Comparison of ENCODE assay signal across 19 cellular contexts in the genomic region with DNA sequence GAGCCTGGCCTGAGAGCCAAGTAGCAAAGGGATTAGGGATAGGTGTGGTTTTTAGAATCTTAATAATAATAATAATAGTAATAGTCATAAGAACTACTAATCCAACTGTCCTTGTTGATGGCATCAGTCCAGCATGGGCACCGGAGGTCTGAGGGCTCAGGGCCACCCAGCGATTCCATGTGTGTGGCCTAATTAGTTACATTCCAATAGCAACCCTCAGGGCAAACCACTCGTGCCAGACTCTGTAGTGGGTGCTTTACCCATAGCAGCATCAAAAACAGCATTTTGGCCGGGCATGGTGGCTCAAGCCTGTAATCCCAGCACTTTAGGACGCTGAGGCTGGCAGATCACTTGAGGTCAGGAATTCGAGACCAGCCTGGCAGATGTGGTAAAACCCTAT. TPM values are rescaled to one million over a fixed set of nuclear protein-coding genes. Genes with fewer than 3 reads are reported as not detected.
DNase-seq lines count a peak whose midpoint lies in the region; ATAC-seq and TF ChIP-seq lines count a peak whose summit lies in the region.
"Had no signal": no experiment of that assay in that cellular context is flagged by ENCODE, and none has a peak within 500 bp of the region (broad histone marks: within the 10 kb centered on the region; RNA-seq: fewer than 3 reads in every experiment).

No MANE protein-coding gene starts in this region.

- TF ChIP-seq CTCF in RWPE2 (IDR thresholded peaks at IDR 0.05; ENCODE audit: poor library complexity, severe bottlenecking): no peak
- no peak for TF ChIP-seq CTCF in upper lobe of right lung (IDR thresholded peaks at IDR 0.05)
- no peak for TF ChIP-seq CTCF in tibial artery (IDR thresholded peaks at IDR 0.05)

- no peak overlapping the region for H2BK5ac ChIP-seq in mesenchymal stem cell (ENCODE audit: low read depth, low read length, poor library complexity, severe bottlenecking)

- H3K27me3 ChIP-seq in RWPE2 (ENCODE audit: insufficient read depth, poor library complexity, severe bottlenecking) (no peaks in the 10 kb centered on the region), mesenchymal stem cell (ENCODE audit: control insufficient read depth in 1 of 2, insufficient read depth in 1 of 2, low read length in 2 of 2) (no peaks in the 10 kb centered on the region), upper lobe of right lung (no peaks in the 10 kb centered on the region), tibial artery (no peaks in the 10 kb centered on the region)
- H3K27me3 ChIP-seq: ascending aorta, esophagus muscularis mucosa, gastrocnemius medialis, pancreas, right lobe of liver had no signal

- ATAC-seq in activated naive CD8-positive, alpha-beta T cell treated with anti-CD3 and anti-CD28 coated beads, Interleukin-2, amount 10 ng/mL, durations not matched to agents 7 days and 5 days (ENCODE audit: low read depth): no peak
- ATAC-seq in RWPE2 (ENCODE audit: low read depth) (no peak), upper lobe of right lung (no peak), GM21529 (IDR thresholded peaks at IDR 0.05; ENCODE audit: unreplicated experiment) (no peak)
- ATAC-seq: gastrocnemius medialis, pancreas, right lobe of liver had no signal

- no peak overlapping the region for H3K9ac ChIP-seq in mesenchymal stem cell (ENCODE audit: low read length)

- no peak overlapping the region for H3K4me3 ChIP-seq in RWPE2 (ENCODE audit: severe bottlenecking)
- no peak overlapping the region for H3K4me3 ChIP-seq in mesenchymal stem cell (ENCODE audit: insufficient read depth in 1 of 2, low read depth in 1 of 2, low read length in 2 of 2)
- no peak overlapping the region for H3K4me3 ChIP-seq in upper lobe of right lung
- H3K4me3 ChIP-seq in tibial artery: no peak overlapping the region
- H3K4me3 ChIP-seq: ascending aorta, esophagus muscularis mucosa, gastrocnemius medialis, pancreas, right lobe of liver had no signal

- no peak overlapping the region for H3K14ac ChIP-seq in mesenchymal stem cell (ENCODE audit: low read length in 2 of 2)

- no peak overlapping the region for H2BK15ac ChIP-seq in mesenchymal stem cell (ENCODE audit: low read depth, poor library complexity, severe bottlenecking)

- peaks cover 32% of the 10 kb centered on the region for H3K4me1 Mint-ChIP-seq in activated naive CD8-positive, alpha-beta T cell treated with anti-CD3 and anti-CD28 coated beads, Interleukin-2, amount 10 ng/mL, durations not matched to agents 7 days and 5 days
- peaks cover 43% of the 10 kb centered on the region for H3K4me1 Mint-ChIP-seq in activated naive CD8-positive, alpha-beta T cell treated with anti-CD3 and anti-CD28 coated beads for 36 hours

- POLR2A ChIA-PET in activated naive CD8-positive, alpha-beta T cell treated with anti-CD3 and anti-CD28 coated beads, Interleukin-2, amount 10 ng/mL, durations not matched to agents 7 days and 5 days (lab: Charles Lee): interaction anchor here (0.7 to 2.5 kb wide), 6 partner anchors 9 to 836 kb away, joined by 3 to 6 read pairs (median 4); partner anchors contain the start of gene MYH9

- H2AFZ ChIP-seq in mesenchymal stem cell (ENCODE audit: low read depth, low read length): no peak overlapping the region

- H3K36me3 Mint-ChIP-seq in activated naive CD8-positive, alpha-beta T cell treated with anti-CD3 and anti-CD28 coated beads, Interleukin-2, amount 10 ng/mL, durations not matched to agents 7 days and 5 days: no peaks in the 10 kb centered on the region
- H3K36me3 Mint-ChIP-seq in activated naive CD8-positive, alpha-beta T cell treated with anti-CD3 and anti-CD28 coated beads for 36 hours: no peaks in the 10 kb centered on the region

- peak overlapping the region; percentile 95 for H3K27ac Mint-ChIP-seq in activated naive CD8-positive, alpha-beta T cell treated with anti-CD3 and anti-CD28 coated beads, Interleukin-2, amount 10 ng/mL, durations not matched to agents 7 days and 5 days
- H3K27ac Mint-ChIP-seq in activated naive CD8-positive, alpha-beta T cell treated with anti-CD3 and anti-CD28 coated beads for 36 hours: no peak overlapping the region

- no peaks in the 10 kb centered on the region for H3K79me1 ChIP-seq in mesenchymal stem cell (replicated peaks; ENCODE audit: low read length, poor library complexity, severe bottlenecking)

- peaks cover 11% of the 10 kb centered on the region for H3K4me1 ChIP-seq in RWPE2 (ENCODE audit: insufficient read depth, poor library complexity, severe bottlenecking)
- peaks cover 17% of the 10 kb centered on the region for H3K4me1 ChIP-seq in mesenchymal stem cell (ENCODE audit: control insufficient read depth, insufficient read depth, low read depth, low read length)
- H3K4me1 ChIP-seq in upper lobe of right lung: peaks cover 26% of the 10 kb centered on the region
- H3K4me1 ChIP-seq in tibial artery: peaks cover 0 to 12% (median 0%) of the 10 kb centered on the region in 4 donors

- H3K27ac ChIP-seq in RWPE2 (ENCODE audit: poor library complexity, severe bottlenecking): peak overlapping the region; percentile 49
- H3K27ac ChIP-seq in mesenchymal stem cell (ENCODE audit: low read length, poor library complexity, severe bottlenecking): no peak overlapping the region
- H3K27ac ChIP-seq in upper lobe of right lung: peak overlapping the region; percentile 63
- no peak overlapping the region for H3K27ac ChIP-seq in tibial artery
- H3K27ac ChIP-seq: ascending aorta, esophagus muscularis mucosa, gastrocnemius medialis had no signal

- H3K4me2 ChIP-seq in mesenchymal stem cell (ENCODE audit: low read length, poor library complexity, severe bottlenecking): no peak overlapping the region

- H3K9me3 Mint-ChIP-seq in activated naive CD8-positive, alpha-beta T cell treated with anti-CD3 and anti-CD28 coated beads, Interleukin-2, amount 10 ng/mL, durations not matched to agents 7 days and 5 days: no peaks in the 10 kb centered on the region
- no peaks in the 10 kb centered on the region for H3K9me3 Mint-ChIP-seq in activated naive CD8-positive, alpha-beta T cell treated with anti-CD3 and anti-CD28 coated beads for 36 hours

- WGBS in mesenchymal stem cell: 85% methylated on average over 6 of the region's 6 CpGs

- H4K8ac ChIP-seq in mesenchymal stem cell (ENCODE audit: low read length): no peak overlapping the region

- H3K27me3 Mint-ChIP-seq in activated naive CD8-positive, alpha-beta T cell treated with anti-CD3 and anti-CD28 coated beads, Interleukin-2, amount 10 ng/mL, durations not matched to agents 7 days and 5 days: no peaks in the 10 kb centered on the region
- H3K27me3 Mint-ChIP-seq in activated naive CD8-positive, alpha-beta T cell treated with anti-CD3 and anti-CD28 coated beads for 36 hours: no peaks in the 10 kb centered on the region

- no peak overlapping the region for H3K4ac ChIP-seq in mesenchymal stem cell (ENCODE audit: low read depth in 1 of 2, low read length in 2 of 2)

- no peak overlapping the region for H4K91ac ChIP-seq in mesenchymal stem cell (ENCODE audit: low read length)

- H2BK12ac ChIP-seq in mesenchymal stem cell (ENCODE audit: low read length in 2 of 2): no peak overlapping the region

- H3K9me3 ChIP-seq in RWPE2 (ENCODE audit: severe bottlenecking) (no peaks in the 10 kb centered on the region), mesenchymal stem cell (ENCODE audit: control insufficient read depth, low read length) (no peaks in the 10 kb centered on the region), upper lobe of right lung (no peaks in the 10 kb centered on the region), tibial artery (no peaks in the 10 kb centered on the region)
- H3K9me3 ChIP-seq: ascending aorta, esophagus muscularis mucosa, gastrocnemius medialis, pancreas, right lobe of liver had no signal

- intact Hi-C loops in upper lobe of right lung (cut with DNase I): no loop called here
- intact Hi-C loops in tibial artery (cut with DNase I; ENCODE audit: low total_unique reads): loop anchor here (5.0 kb wide), 1 partner anchor 41 kb away; no protein-coding TSS in a partner anchor

- DNase-seq in activated naive CD8-positive, alpha-beta T cell treated with anti-CD3 and anti-CD28 coated beads, Interleukin-2, amount 10 ng/mL, durations not matched to agents 7 days and 5 days: no peak
- DNase-seq in activated naive CD8-positive, alpha-beta T cell treated with anti-CD3 and anti-CD28 coated beads for 36 hours: no peak
- DNase-seq in RWPE2 (ENCODE audit: low spot score) (no peak), mesenchymal stem cell (no peak), upper lobe of right lung (no peak), NCI-H774 (lab: John Stamatoyannopoulos, UW) (no peak), tibial artery (no peak)
- DNase-seq: cerebellar nuclear complex, gastrocnemius medialis, hypothalamus, islet precursor cell, NCI-H1417, NCI-H524, pancreas, right lobe of liver, Right ventricle myocardium superior had no signal

- H3K36me3 ChIP-seq in RWPE2 (ENCODE audit: low read depth): no peaks in the 10 kb centered on the region
- H3K36me3 ChIP-seq in mesenchymal stem cell (ENCODE audit: control insufficient read depth in 1 of 2, insufficient read depth in 2 of 2, low read depth in 1 of 2, low read length in 2 of 2): no peaks in the 10 kb centered on the region
- no peaks in the 10 kb centered on the region for H3K36me3 ChIP-seq in upper lobe of right lung
- H3K36me3 ChIP-seq in tibial artery: no peaks in the 10 kb centered on the region
- H3K36me3 ChIP-seq: ascending aorta, gastrocnemius medialis, pancreas, right lobe of liver had no signal

- H2BK120ac ChIP-seq in mesenchymal stem cell (ENCODE audit: low read depth, low read length): no peak overlapping the region

- no peak overlapping the region for H3K23ac ChIP-seq in mesenchymal stem cell (ENCODE audit: low read length in 2 of 2)

- no peak overlapping the region for H3K18ac ChIP-seq in mesenchymal stem cell (ENCODE audit: low read depth in 1 of 2, low read length in 2 of 2)

- H2AK5ac ChIP-seq in mesenchymal stem cell (ENCODE audit: low read length, severe bottlenecking): peak overlapping the region; percentile 76

- no peak overlapping the region for H3K4me3 Mint-ChIP-seq in activated naive CD8-positive, alpha-beta T cell treated with anti-CD3 and anti-CD28 coated beads, Interleukin-2, amount 10 ng/mL, durations not matched to agents 7 days and 5 days
- no peak overlapping the region for H3K4me3 Mint-ChIP-seq in activated naive CD8-positive, alpha-beta T cell treated with anti-CD3 and anti-CD28 coated beads for 36 hours

RNA-seq across cellular contexts. Expression of gene MYH9, which starts 19.0 kb away (rescaled TPM):
- total RNA-seq in activated naive CD8-positive, alpha-beta T cell treated with anti-CD3 and anti-CD28 coated beads, Interleukin-2, amount 10 ng/mL, durations not matched to agents 7 days and 5 days: 100 to 1,000 TPM; 803 to 821 TPM
- total RNA-seq in activated naive CD8-positive, alpha-beta T cell treated with anti-CD3 and anti-CD28 coated beads for 36 hours: 100 to 1,000 TPM; 551 to 554 TPM
- 369 TPM for polyA plus RNA-seq in mesenchymal stem cell (2013, experiment 1 of 2)
- polyA plus RNA-seq in mesenchymal stem cell (2013, experiment 2 of 2): 336 TPM
- total RNA-seq in upper lobe of right lung: 842 TPM

Comparison
In these comparisons a context has a peak if more than half of its experiments do, and no peak if none do; other contexts are left out.
1. H3K27ac ChIP-seq: peak in RWPE2 (single experiment) and upper lobe of right lung (single experiment); none in mesenchymal stem cell (single experiment) and tibial artery (0 of 2).